Comparison of ENCODE assay signal across 14 cellular contexts in the genomic region with DNA sequence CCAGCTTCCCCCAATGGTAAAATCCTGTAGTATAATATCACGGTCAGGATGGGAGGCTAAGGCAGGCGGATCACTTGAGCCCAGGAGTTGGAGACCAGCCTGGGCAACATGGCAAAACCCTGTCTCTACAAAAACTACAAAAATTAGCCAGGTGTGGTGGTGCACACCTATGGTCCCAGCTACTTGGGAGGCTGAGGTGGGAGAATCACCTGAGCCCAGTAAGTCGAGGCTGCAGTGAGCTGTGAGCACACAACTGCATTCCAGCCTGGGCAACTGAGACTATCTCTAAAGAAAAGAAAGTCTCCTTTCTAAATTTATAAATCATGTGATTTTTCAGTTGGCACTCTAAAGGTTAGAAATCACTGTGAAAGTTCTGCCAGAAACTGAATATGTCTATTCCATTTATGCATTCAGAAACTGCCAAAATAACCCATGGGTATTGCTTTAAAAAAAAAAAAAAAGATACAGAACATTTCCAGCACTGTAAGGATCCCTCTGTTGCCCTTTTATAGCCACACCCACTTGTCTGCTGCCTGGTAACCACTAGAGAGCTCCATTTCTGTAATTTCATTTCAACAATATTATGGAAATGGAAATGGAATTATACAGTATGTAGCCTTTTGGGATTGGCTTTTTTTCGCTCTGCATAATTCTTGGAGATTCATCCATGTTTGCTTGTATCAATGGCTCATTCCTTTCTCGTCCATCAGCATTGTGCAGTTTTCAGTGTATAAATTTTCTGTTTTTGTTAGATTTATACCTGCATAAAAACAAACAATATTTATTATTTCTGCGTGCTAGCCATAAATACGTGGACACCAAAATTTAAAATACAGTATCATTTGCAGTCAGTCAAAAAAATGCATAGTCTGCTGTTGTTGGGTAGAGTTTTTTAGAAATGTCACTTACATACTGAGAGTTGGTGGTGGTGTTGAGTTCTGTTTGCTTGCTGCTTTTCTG. TPM values are rescaled to one million over a fixed set of nuclear protein-coding genes. Genes with fewer than 3 reads are reported as not detected.
A peak's percentile ranks its signal among the peaks of the same experiment; 100 is the strongest.
DNase-seq lines count a peak whose midpoint lies in the region; ATAC-seq and TF ChIP-seq lines count a peak whose summit lies in the region.
"Had no signal": no experiment of that assay in that cellular context is flagged by ENCODE, and none has a peak within 500 bp of the region (broad histone marks: within the 10 kb centered on the region; RNA-seq: fewer than 3 reads in every experiment).

No MANE protein-coding gene starts in this region.

- TF ChIP-seq CTCF in cardiac muscle cell (IDR thresholded peaks at IDR 0.05; ENCODE audit: low read depth, low read length) (peak; percentile 11), right atrium auricular region (IDR thresholded peaks at IDR 0.05) (no peak), fibroblast of the aortic adventitia (IDR thresholded peaks at IDR 0.05; ENCODE audit: insufficient read depth, low read length) (peak; percentile 7)

- no peaks in the 10 kb centered on the region for H3K27me3 ChIP-seq in cardiac muscle cell
- no peaks in the 10 kb centered on the region for H3K27me3 ChIP-seq in right atrium auricular region
- H3K27me3 ChIP-seq: SJCRH30, thyroid gland had no signal

- DNase-seq in cardiac muscle cell (ENCODE audit: low read depth in 1 of 2, low spot score in 1 of 2) (peak in 1 of 2 donors; percentile 44), right atrium auricular region (ENCODE audit: low spot score) (no peak), fibroblast of the aortic adventitia (ENCODE audit: low read depth) (peak; percentile 54), stromal cell of bone marrow (ENCODE audit: low read depth) (peak; percentile 51), globus pallidus (ENCODE audit: low spot score) (no peak)
- no peak for DNase-seq in stimulated activated CD4-positive, alpha-beta T cell treated with anti-CD3 and anti-CD28 coated beads, Interleukin-4, amount 100 ng/mL, for 1 hour
- DNase-seq in activated CD8-positive, alpha-beta memory T cell treated with anti-CD3 and anti-CD28 coated beads, Interleukin-2, amount 10 ng/mL, durations not matched to agents 7 days and 5 days, result no peak
- DNase-seq: activated CD4-positive, alpha-beta T cell treated with anti-CD3 and anti-CD28 coated beads, Interleukin-2, amount 10 ng/mL, durations not matched to agents 24 days and 14 days; endodermal cell; SJCRH30; thyroid gland had no signal

- peak; percentile 92 for ATAC-seq in SK-N-SH treated with all-trans-retinoic acid at 6 μM for 48 hours
- ATAC-seq in activated CD8-positive, alpha-beta memory T cell treated with anti-CD3 and anti-CD28 coated beads, Interleukin-2, amount 10 ng/mL, durations not matched to agents 7 days and 5 days, result no peak
- ATAC-seq: activated naive CD4-positive, alpha-beta T cell treated with anti-CD3 and anti-CD28 coated beads, Interleukin-2, amount 50 U/mL, for 72 hours had no signal

- H3K27me3 Mint-ChIP-seq in activated CD8-positive, alpha-beta memory T cell treated with anti-CD3 and anti-CD28 coated beads, Interleukin-2, amount 10 ng/mL, durations not matched to agents 7 days and 5 days, result no peaks in the 10 kb centered on the region
- H3K27me3 Mint-ChIP-seq: activated CD4-positive, alpha-beta T cell treated with anti-CD3 and anti-CD28 coated beads, Interleukin-2, amount 10 ng/mL, durations not matched to agents 24 days and 14 days had no signal

- no peak overlapping the region for H3K27ac ChIP-seq in cardiac muscle cell
- no peak overlapping the region for H3K27ac ChIP-seq in right atrium auricular region
- H3K27ac ChIP-seq: C4-2B, SJCRH30, thyroid gland had no signal

- no peaks in the 10 kb centered on the region for H3K4me1 ChIP-seq in cardiac muscle cell (ENCODE audit: low read depth)
- no peaks in the 10 kb centered on the region for H3K4me1 ChIP-seq in right atrium auricular region
- H3K4me1 ChIP-seq: SJCRH30, thyroid gland had no signal

- H3K27ac Mint-ChIP-seq in activated CD8-positive, alpha-beta memory T cell treated with anti-CD3 and anti-CD28 coated beads, Interleukin-2, amount 10 ng/mL, durations not matched to agents 7 days and 5 days, result no peak overlapping the region
- H3K27ac Mint-ChIP-seq: activated CD4-positive, alpha-beta T cell treated with anti-CD3 and anti-CD28 coated beads, Interleukin-2, amount 10 ng/mL, durations not matched to agents 24 days and 14 days; activated naive CD4-positive, alpha-beta T cell treated with anti-CD3 and anti-CD28 coated beads, Interleukin-2, amount 50 U/mL, for 72 hours; endodermal cell had no signal

- H3K4me3 ChIP-seq in cardiac muscle cell, result no peak overlapping the region
- H3K4me3 ChIP-seq in right atrium auricular region, result no peak overlapping the region
- H3K4me3 ChIP-seq in fibroblast of the aortic adventitia (ENCODE audit: low read depth, low read length), result no peak overlapping the region
- H3K4me3 ChIP-seq: SJCRH30, thyroid gland had no signal

- H3K4me3 Mint-ChIP-seq in activated CD8-positive, alpha-beta memory T cell treated with anti-CD3 and anti-CD28 coated beads, Interleukin-2, amount 10 ng/mL, durations not matched to agents 7 days and 5 days, result no peak overlapping the region
- H3K4me3 Mint-ChIP-seq: activated CD4-positive, alpha-beta T cell treated with anti-CD3 and anti-CD28 coated beads, Interleukin-2, amount 10 ng/mL, durations not matched to agents 24 days and 14 days; endodermal cell had no signal

- H3K36me3 Mint-ChIP-seq in activated CD8-positive, alpha-beta memory T cell treated with anti-CD3 and anti-CD28 coated beads, Interleukin-2, amount 10 ng/mL, durations not matched to agents 7 days and 5 days, result peaks cover 55% of the 10 kb centered on the region

- no peaks in the 10 kb centered on the region for H3K9me3 Mint-ChIP-seq in activated CD8-positive, alpha-beta memory T cell treated with anti-CD3 and anti-CD28 coated beads, Interleukin-2, amount 10 ng/mL, durations not matched to agents 7 days and 5 days (ENCODE audit: low read depth)
- H3K9me3 Mint-ChIP-seq: activated CD4-positive, alpha-beta T cell treated with anti-CD3 and anti-CD28 coated beads, Interleukin-2, amount 10 ng/mL, durations not matched to agents 24 days and 14 days; activated naive CD4-positive, alpha-beta T cell treated with anti-CD3 and anti-CD28 coated beads, Interleukin-2, amount 50 U/mL, for 72 hours; endodermal cell had no signal

- H3K4me1 Mint-ChIP-seq in activated CD8-positive, alpha-beta memory T cell treated with anti-CD3 and anti-CD28 coated beads, Interleukin-2, amount 10 ng/mL, durations not matched to agents 7 days and 5 days, result peaks cover 23% of the 10 kb centered on the region
- H3K4me1 Mint-ChIP-seq: endodermal cell had no signal

- H3K36me3 ChIP-seq in cardiac muscle cell, result no peaks in the 10 kb centered on the region
- no peaks in the 10 kb centered on the region for H3K36me3 ChIP-seq in right atrium auricular region
- H3K36me3 ChIP-seq: thyroid gland had no signal

- H3K9me3 ChIP-seq in cardiac muscle cell (ENCODE audit: low read depth), result no peaks in the 10 kb centered on the region
- no peaks in the 10 kb centered on the region for H3K9me3 ChIP-seq in right atrium auricular region
- H3K9me3 ChIP-seq: SJCRH30, thyroid gland had no signal

- CTCF ChIA-PET in activated CD8-positive, alpha-beta memory T cell treated with anti-CD3 and anti-CD28 coated beads, Interleukin-2, amount 10 ng/mL, durations not matched to agents 7 days and 5 days (lab: Charles Lee), result interaction anchor here (1.7 kb wide), 1 partner anchor 141 kb away, joined by 6 read pairs; no protein-coding TSS in a partner anchor

TF ChIP-seq in SK-N-SH treated with all-trans-retinoic acid at 6 μM for 48 hours, 23 proteins besides CTCF, POLR2A, EP300 and RAD21 (continues in another document):
- TF ChIP-seq ZNF565 (CRISPR knock-in tag; conservative IDR thresholded peaks at IDR 0.05; ENCODE audit: low read depth), result no peak
- TF ChIP-seq GLIS3 (CRISPR knock-in tag; IDR thresholded peaks at IDR 0.05), result no peak
- TF ChIP-seq ZC3H10 (CRISPR knock-in tag; IDR thresholded peaks at IDR 0.05), result no peak
- no peak for TF ChIP-seq PPARA (CRISPR knock-in tag; IDR thresholded peaks at IDR 0.05; ENCODE audit: borderline replicate concordance)
- no peak for TF ChIP-seq ARNTL (CRISPR knock-in tag; IDR thresholded peaks at IDR 0.05; ENCODE audit: borderline replicate concordance, low read depth)
- TF ChIP-seq SNAI2 (CRISPR knock-in tag; IDR thresholded peaks at IDR 0.05), result no peak

RNA-seq across cellular contexts. Expression of a gene that starts 9.4 kb away (rescaled TPM):
- 7.6 and 9.1 TPM in 2 replicates for total RNA-seq in cardiac muscle cell
- 11.2 and 15.5 TPM in 2 replicates for polyA plus RNA-seq in cardiac muscle cell
- total RNA-seq in right atrium auricular region, result 1 to 10 TPM in 1 of 2 donors, not detected in 1; 3.3 TPM
- 2.3 and 22.9 TPM in 2 replicates for total RNA-seq in fibroblast of the aortic adventitia (ENCODE audit: low replicate concordance)
- total RNA-seq in activated CD8-positive, alpha-beta memory T cell treated with anti-CD3 and anti-CD28 coated beads, Interleukin-2, amount 10 ng/mL, durations not matched to agents 7 days and 5 days, result 100 to 1,000 TPM in 1 of 2 experiments, 10 to 100 TPM in 1; 94.8 to 104 TPM

RNA-seq across cellular contexts. Expression of a gene that starts 10.2 kb away (rescaled TPM):
- total RNA-seq in cardiac muscle cell (23.4 and 34.2 TPM in 2 replicates), right atrium auricular region (10 to 100 TPM; 22.7 to 33.8 TPM), fibroblast of the aortic adventitia (ENCODE audit: low replicate concordance) (16.3 and 70.8 TPM in 2 replicates)
- polyA plus RNA-seq in cardiac muscle cell, result 36.9 and 77.3 TPM in 2 replicates
- total RNA-seq in activated CD8-positive, alpha-beta memory T cell treated with anti-CD3 and anti-CD28 coated beads, Interleukin-2, amount 10 ng/mL, durations not matched to agents 7 days and 5 days, result 100 to 1,000 TPM in 1 of 2 experiments, 10 to 100 TPM in 1; 80.1 to 111 TPM

RNA-seq across cellular contexts. Expression of a gene that starts 35.0 kb away (rescaled TPM):
- total RNA-seq in cardiac muscle cell, result 0.74 and 1.0 TPM in 2 replicates
- polyA plus RNA-seq in cardiac muscle cell, result 0.13 and 0.50 TPM in 2 replicates
- 10 to 100 TPM; 16.7 to 44.3 TPM for total RNA-seq in right atrium auricular region
- 0.27 and 1.6 TPM in 2 replicates for total RNA-seq in fibroblast of the aortic adventitia (ENCODE audit: low replicate concordance)
- total RNA-seq in activated CD8-positive, alpha-beta memory T cell treated with anti-CD3 and anti-CD28 coated beads, Interleukin-2, amount 10 ng/mL, durations not matched to agents 7 days and 5 days, result not detected
- total RNA-seq: activated naive CD4-positive, alpha-beta T cell treated with anti-CD3 and anti-CD28 coated beads, Interleukin-2, amount 50 U/mL, for 72 hours had no signal

RNA-seq across cellular contexts. Expression of a gene that starts 41.7 kb away (rescaled TPM):
- total RNA-seq in cardiac muscle cell (102 and 146 TPM in 2 replicates), right atrium auricular region (10 to 100 TPM; 61.0 to 68.7 TPM), fibroblast of the aortic adventitia (ENCODE audit: low replicate concordance) (9.6 and 10.5 TPM in 2 replicates)
- polyA plus RNA-seq in cardiac muscle cell, result 117 and 133 TPM in 2 replicates
- 10 to 100 TPM; 31.1 to 36.4 TPM for total RNA-seq in activated CD8-positive, alpha-beta memory T cell treated with anti-CD3 and anti-CD28 coated beads, Interleukin-2, amount 10 ng/mL, durations not matched to agents 7 days and 5 days

RNA-seq across cellular contexts. Expression of a gene that starts 56.8 kb away (rescaled TPM):
- total RNA-seq in cardiac muscle cell (38.7 and 43.7 TPM in 2 replicates), right atrium auricular region (10 to 100 TPM; 31.9 to 40.9 TPM), fibroblast of the aortic adventitia (ENCODE audit: low replicate concordance) (22.6 and 41.8 TPM in 2 replicates)
- polyA plus RNA-seq in cardiac muscle cell, result 82.9 and 91.3 TPM in 2 replicates
- 10 to 100 TPM; 27.0 to 32.4 TPM for total RNA-seq in activated CD8-positive, alpha-beta memory T cell treated with anti-CD3 and anti-CD28 coated beads, Interleukin-2, amount 10 ng/mL, durations not matched to agents 7 days and 5 days

Comparison
In these comparisons a context has a peak if more than half of its experiments do, and no peak if none do; other contexts are left out.
1. CTCF ChIP-seq: peak in cardiac muscle cell (single experiment) and fibroblast of the aortic adventitia (single experiment); none in right atrium auricular region (0 of 2).
2. DNase-seq: peak in fibroblast of the aortic adventitia (single experiment) and stromal cell of bone marrow (single experiment); none in right atrium auricular region (single experiment), stimulated activated CD4-positive, alpha-beta T cell treated with anti-CD3 and anti-CD28 coated beads, Interleukin-4, amount 100 ng/mL, for 1 hour (single experiment), activated CD8-positive, alpha-beta memory T cell treated with anti-CD3 and anti-CD28 coated beads, Interleukin-2, amount 10 ng/mL, durations not matched to agents 7 days and 5 days (single experiment) and globus pallidus (single experiment).